7 cellular contexts compared by ENCODE assay signal in the genomic region with DNA sequence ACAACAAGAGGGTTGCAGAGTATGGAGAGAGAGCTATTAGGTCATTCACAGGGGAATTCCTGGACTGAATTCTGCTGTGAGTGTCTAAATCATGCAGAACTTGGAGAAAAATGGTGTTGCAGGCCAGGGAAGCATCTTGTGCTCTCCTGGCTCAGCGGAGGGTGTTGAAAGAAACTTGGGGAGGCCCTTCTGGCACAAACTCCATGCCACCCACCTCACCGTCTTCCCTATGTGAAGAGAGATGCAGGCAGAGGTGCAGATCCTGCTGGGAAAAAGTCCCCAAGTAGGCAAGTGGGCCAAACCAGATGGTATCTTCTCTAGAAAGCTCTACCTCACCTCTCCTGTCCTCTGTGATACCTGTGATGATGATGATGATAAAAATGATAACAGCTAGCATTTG.
"Had no signal": no experiment of that assay in that cellular context is flagged by ENCODE, and none has a peak within 500 bp of the region (broad histone marks: within the 10 kb centered on the region; RNA-seq: fewer than 3 reads in every experiment).

No MANE protein-coding gene starts in this region.

- H3K27me3 Mint-ChIP-seq: IgD-negative memory B cell had no signal

- H3K27ac ChIP-seq: HL-60 had no signal

- H3K27ac Mint-ChIP-seq: IgD-negative memory B cell had no signal

- H3K36me3 Mint-ChIP-seq: IgD-negative memory B cell had no signal

- DNase-seq: IMR-90, KBM-7, KG1 had no signal

- ATAC-seq: HepG2, K562 had no signal

- H3K4me3 ChIP-seq: K562 had no signal

- H3K4me3 Mint-ChIP-seq: IgD-negative memory B cell had no signal
